Comparison of ENCODE assay signal across 8 cellular contexts in genomic region chr14:22976620-22977433, GRCh38. TPM values are rescaled to one million over a fixed set of nuclear protein-coding genes. Genes with fewer than 3 reads are reported as not detected.
DNase-seq lines count a peak whose midpoint lies in the region; ATAC-seq and TF ChIP-seq lines count a peak whose summit lies in the region.
"Had no signal": no experiment of that assay in that cellular context is flagged by ENCODE, and none has a peak within 500 bp of the region (broad histone marks: within the 10 kb centered on the region; RNA-seq: fewer than 3 reads in every experiment).

No MANE protein-coding gene starts in this region.

- no peak overlapping the region for H3K4me3 Mint-ChIP-seq in CD8-positive, alpha-beta T cell
- H3K4me3 Mint-ChIP-seq: IgD-negative memory B cell; stimulated activated naive CD8-positive, alpha-beta T cell treated with anti-CD3 and anti-CD28 coated beads, Interleukin-15, Interleukin-2, amounts not matched to agents 100 ng/mL and 50 ng/mL, for 24 hours had no signal

- H3K27me3 Mint-ChIP-seq in CD8-positive, alpha-beta T cell (ENCODE audit: low read depth), result no peaks in the 10 kb centered on the region

- peaks cover 5 to 28% (median 7%) of the 10 kb centered on the region in 3 donors for H3K36me3 ChIP-seq in tibial artery
- H3K36me3 ChIP-seq in CD8-positive, alpha-beta T cell (ENCODE audit: insufficient read depth, low read length), result no peaks in the 10 kb centered on the region

- CTCF ChIA-PET in CD8-positive, alpha-beta T cell (lab: Charles Lee), result interaction anchor here (1.0 to 34.8 kb wide), 8 partner anchors 10 to 407 kb away, joined by 3 to 1218 read pairs (median 6); partner anchors contain the start of gene CDH24

- H3K36me3 Mint-ChIP-seq in CD8-positive, alpha-beta T cell, result no peaks in the 10 kb centered on the region
- H3K36me3 Mint-ChIP-seq: IgD-negative memory B cell had no signal

- peak overlapping the region; percentile 84 to 87 for H3K27ac ChIP-seq in tibial artery
- H3K27ac ChIP-seq in CD8-positive, alpha-beta T cell (ENCODE audit: low read depth, low read length), result no peak overlapping the region

- H3K9me3 Mint-ChIP-seq in CD8-positive, alpha-beta T cell, result no peaks in the 10 kb centered on the region
- H3K9me3 Mint-ChIP-seq: IgD-negative memory B cell; stimulated activated naive CD8-positive, alpha-beta T cell treated with anti-CD3 and anti-CD28 coated beads, Interleukin-15, Interleukin-2, amounts not matched to agents 100 ng/mL and 50 ng/mL, for 24 hours had no signal

- intact Hi-C loops in tibial artery (cut with DNase I; ENCODE audit: low total_unique reads), result no loop called here
- intact Hi-C loops in CD8-positive, alpha-beta T cell (cut with DNase I, micrococcal nuclease), result loop anchor here in 1 of 2 experiments (10.0 kb wide), 1 partner anchor 208 kb away; the partner anchor contains the start of gene SLC7A8

- H3K4me1 Mint-ChIP-seq in CD8-positive, alpha-beta T cell (ENCODE audit: low read depth), result peaks cover 7% of the 10 kb centered on the region

- POLR2A ChIA-PET in CD8-positive, alpha-beta T cell (lab: Charles Lee), result interaction anchor here (0.6 to 0.7 kb wide), 2 partner anchors 47 to 78 kb away, joined by 3 read pairs; no protein-coding TSS in a partner anchor

- peak; percentile 66 for DNase-seq in DMS 273 (lab: John Stamatoyannopoulos, UW; ENCODE audit: unreplicated experiment)
- no peak for DNase-seq in DMS 273 treated with DMSO at 0.1 percent for 48 hours (lab: John Stamatoyannopoulos, UW)
- DNase-seq in fibroblast of gingiva (ENCODE audit: low read depth), result peak; percentile 42
- no peak for DNase-seq in tibial artery
- DNase-seq in CD8-positive, alpha-beta T cell, result no peak

- H3K9me3 ChIP-seq in tibial artery, result no peaks in the 10 kb centered on the region
- no peaks in the 10 kb centered on the region for H3K9me3 ChIP-seq in CD8-positive, alpha-beta T cell (ENCODE audit: low read length)

- ATAC-seq in CD8-positive, alpha-beta T cell, result no peak
- no peak for ATAC-seq in HG03097 (IDR thresholded peaks at IDR 0.05; ENCODE audit: low FRiP score, unreplicated experiment)

- H3K27me3 ChIP-seq in tibial artery, result no peaks in the 10 kb centered on the region
- H3K27me3 ChIP-seq in CD8-positive, alpha-beta T cell (ENCODE audit: insufficient read depth, low read length), result no peaks in the 10 kb centered on the region

- H3K27ac Mint-ChIP-seq in CD8-positive, alpha-beta T cell, result no peak overlapping the region
- H3K27ac Mint-ChIP-seq: IgD-negative memory B cell; stimulated activated naive CD8-positive, alpha-beta T cell treated with anti-CD3 and anti-CD28 coated beads, Interleukin-15, Interleukin-2, amounts not matched to agents 100 ng/mL and 50 ng/mL, for 24 hours had no signal

- no peak for TF ChIP-seq CTCF in tibial artery (IDR thresholded peaks at IDR 0.05)
- TF ChIP-seq CTCF in CD8-positive, alpha-beta T cell (IDR thresholded peaks at IDR 0.05), result no peak

- peaks cover 8 to 56% (median 41%) of the 10 kb centered on the region in 4 donors for H3K4me1 ChIP-seq in tibial artery
- H3K4me1 ChIP-seq in CD8-positive, alpha-beta T cell (ENCODE audit: insufficient read depth, low read length), result peaks cover 10% of the 10 kb centered on the region

- no peak overlapping the region for H3K4me3 ChIP-seq in tibial artery
- H3K4me3 ChIP-seq in CD8-positive, alpha-beta T cell (ENCODE audit: low read depth, low read length), result no peak overlapping the region

RNA-seq across cellular contexts. Expression of gene AJUBA, which starts 5.5 kb away (rescaled TPM):
- under 1 TPM; 0.52 to 0.72 TPM for total RNA-seq in CD8-positive, alpha-beta T cell

RNA-seq across cellular contexts. Expression of gene HAUS4, which starts 19.9 kb away (rescaled TPM):
- 10 to 100 TPM; 11.9 to 15.3 TPM for total RNA-seq in CD8-positive, alpha-beta T cell

RNA-seq across cellular contexts. Expression of gene C14orf93, which starts 33.1 kb away (rescaled TPM):
- 1 to 10 TPM; 5.6 to 7.7 TPM for total RNA-seq in CD8-positive, alpha-beta T cell

RNA-seq across cellular contexts. Expression of gene PRMT5, which starts 47.7 kb away (rescaled TPM):
- 10 to 100 TPM; 14.3 to 15.2 TPM for total RNA-seq in CD8-positive, alpha-beta T cell

RNA-seq across cellular contexts. Expression of gene PSMB5, which starts 57.9 kb away (rescaled TPM):
- total RNA-seq in CD8-positive, alpha-beta T cell, result 10 to 100 TPM; 18.6 to 20.2 TPM

Comparison
In these comparisons a context has a peak if more than half of its experiments do, and no peak if none do; other contexts are left out.
1. DNase-seq: peak in DMS 273 (single experiment) and fibroblast of gingiva (single experiment); none in DMS 273 treated with DMSO at 0.1 percent for 48 hours (single experiment), tibial artery (0 of 2) and CD8-positive, alpha-beta T cell (0 of 7).